In genomic region chr10:79295593-79295992, GRCh38 we compare ENCODE assay signal across 13 cellular contexts. TPM values are rescaled to one million over a fixed set of nuclear protein-coding genes. Genes with fewer than 3 reads are reported as not detected.
DNase-seq lines count a peak whose midpoint lies in the region; ATAC-seq, FAIRE-seq and TF ChIP-seq lines count a peak whose summit lies in the region.
"Had no signal": no experiment of that assay in that cellular context is flagged by ENCODE, and none has a peak within 500 bp of the region (broad histone marks: within the 10 kb centered on the region; RNA-seq: fewer than 3 reads in every experiment).

No MANE protein-coding gene starts in this region.

- peaks cover 47% of the 10 kb centered on the region for H3K36me3 ChIP-seq in bronchial epithelial cell (ENCODE audit: control insufficient read depth, insufficient read depth, low read length)

- H3K4me1 Mint-ChIP-seq in nephron progenitor cell, result no peaks in the 10 kb centered on the region

- H3K27me3 ChIP-seq in bronchial epithelial cell (ENCODE audit: control insufficient read depth, insufficient read depth, low read length), result no peaks in the 10 kb centered on the region
- H3K27me3 ChIP-seq: heart left ventricle had no signal

- no peaks in the 10 kb centered on the region for H3K27me3 Mint-ChIP-seq in nephron progenitor cell (ENCODE audit: low read depth, poor library complexity)

- FAIRE-seq in bronchial epithelial cell (lab: Jason Lieb, UNC), result peak; percentile 28
- FAIRE-seq: colon, G401.6 had no signal

- H3K9me3 Mint-ChIP-seq in nephron progenitor cell, result no peaks in the 10 kb centered on the region

- peak overlapping the region; percentile 65 for H3K27ac Mint-ChIP-seq in nephron progenitor cell

- no peak overlapping the region for H3K4me3 ChIP-seq in bronchial epithelial cell (ENCODE audit: low read depth, low read length)
- H3K4me3 ChIP-seq: GM23248, heart left ventricle had no signal

- TF ChIP-seq CTCF in bronchial epithelial cell (IDR thresholded peaks at IDR 0.05; ENCODE audit: insufficient read depth, low read length, severe bottlenecking), result no peak
- TF ChIP-seq CTCF in nephron progenitor cell (IDR thresholded peaks at IDR 0.05), result no peak

- H3K36me3 Mint-ChIP-seq in nephron progenitor cell (ENCODE audit: low read depth), result peaks cover 55% of the 10 kb centered on the region

- ATAC-seq in HG03342 (IDR thresholded peaks at IDR 0.05; ENCODE audit: unreplicated experiment) (no peak), GM21515 (IDR thresholded peaks at IDR 0.05; ENCODE audit: unreplicated experiment) (no peak), HG02678 (IDR thresholded peaks at IDR 0.05; ENCODE audit: unreplicated experiment) (no peak)
- ATAC-seq: heart left ventricle had no signal

- no peak overlapping the region for H3K4me3 Mint-ChIP-seq in nephron progenitor cell

- peak; percentile 16 for DNase-seq in SIG-M5 treated with dmso at 0.1 percent for 504 hours (lab: John Stamatoyannopoulos, UW; ENCODE audit: unreplicated experiment)
- no peak for DNase-seq in SIG-M5 (lab: John Stamatoyannopoulos, UW)
- DNase-seq in MV-4-11 (lab: John Stamatoyannopoulos, UW), result peak; percentile 57
- DNase-seq in bronchial epithelial cell (ENCODE audit: low read depth), result no peak
- no peak for DNase-seq in nephron progenitor cell
- DNase-seq: GM23248, heart left ventricle, NCI-H510A had no signal

RNA-seq across cellular contexts. Expression of gene PPIF, which starts 51.7 kb away (rescaled TPM):
- total RNA-seq in bronchial epithelial cell, result 19.5 and 27.1 TPM in 2 replicates

Comparison
In these comparisons a context has a peak if more than half of its experiments do, and no peak if none do; other contexts are left out.
1. DNase-seq: peak in SIG-M5 treated with dmso at 0.1 percent for 504 hours (single experiment) and MV-4-11 (single experiment); none in SIG-M5 (single experiment), bronchial epithelial cell (single experiment) and nephron progenitor cell (single experiment).